In genomic region chr1:240562779-240563178, GRCh38 we compare ENCODE assay signal across 20 cellular contexts. TPM values are rescaled to one million over a fixed set of nuclear protein-coding genes. Genes with fewer than 3 reads are reported as not detected.
"Had no signal": no experiment of that assay in that cellular context is flagged by ENCODE, and none has a peak within 500 bp of the region (broad histone marks: within the 10 kb centered on the region; RNA-seq: fewer than 3 reads in every experiment).

No MANE protein-coding gene starts in this region.

- DNase-seq: activated CD4-positive, alpha-beta T cell treated with anti-CD3 and anti-CD28 coated beads for 1 hour; activated gamma-delta T cell treated with Interleukin-2 at 50 U/mL for 16 hours; activated T-cell treated with anti-CD3 and anti-CD28 coated beads, Interleukin-2, amount 50 U/mL, for 1 hour; anterior cingulate cortex; dermis blood vessel endothelial cell; effector CD8-positive, alpha-beta T cell; hippocampal formation; nephron progenitor cell; nucleus accumbens; right cardiac atrium; stimulated activated CD4-positive, alpha-beta T cell treated with anti-CD3 and anti-CD28 coated beads, Interleukin-1b, Interleukin-23, amount 100 ng/mL, for 48 hours; stimulated activated naive CD8-positive, alpha-beta T cell treated with anti-CD3 and anti-CD28 coated beads, Interleukin-15, amount 100 ng/mL, for 72 hours; tibial artery had no signal

- H3K9ac ChIP-seq: parathyroid adenoma had no signal

- H3K27ac ChIP-seq: parathyroid adenoma, skin epidermis, tibial artery, VCaP had no signal

- H3K9me3 ChIP-seq: tibial artery had no signal

- H3K27me3 ChIP-seq: tibial artery had no signal

- H3K4me1 ChIP-seq: tibial artery had no signal

- H3K4me3 ChIP-seq: skin epidermis, tibial artery had no signal

- FAIRE-seq: frontal cortex had no signal

- ATAC-seq: esophagus mucosa; right cardiac atrium; stimulated activated effector memory CD8-positive, alpha-beta T cell treated with anti-CD3 and anti-CD28 coated beads, Interleukin-12 subunit alpha, Interleukin-12 subunit beta, amount 100 ng/mL, for 72 hours; stimulated activated naive CD8-positive, alpha-beta T cell treated with anti-CD3 and anti-CD28 coated beads, Interleukin-15, amount 100 ng/mL, for 72 hours had no signal

- H3K36me3 ChIP-seq: tibial artery had no signal

RNA-seq across cellular contexts. Expression of gene GREM2, which starts 49.2 kb away (rescaled TPM):
- total RNA-seq: dermis blood vessel endothelial cell, pulmonary artery endothelial cell had no signal
